Comparison of ENCODE assay signal across 8 cellular contexts in the genomic region with DNA sequence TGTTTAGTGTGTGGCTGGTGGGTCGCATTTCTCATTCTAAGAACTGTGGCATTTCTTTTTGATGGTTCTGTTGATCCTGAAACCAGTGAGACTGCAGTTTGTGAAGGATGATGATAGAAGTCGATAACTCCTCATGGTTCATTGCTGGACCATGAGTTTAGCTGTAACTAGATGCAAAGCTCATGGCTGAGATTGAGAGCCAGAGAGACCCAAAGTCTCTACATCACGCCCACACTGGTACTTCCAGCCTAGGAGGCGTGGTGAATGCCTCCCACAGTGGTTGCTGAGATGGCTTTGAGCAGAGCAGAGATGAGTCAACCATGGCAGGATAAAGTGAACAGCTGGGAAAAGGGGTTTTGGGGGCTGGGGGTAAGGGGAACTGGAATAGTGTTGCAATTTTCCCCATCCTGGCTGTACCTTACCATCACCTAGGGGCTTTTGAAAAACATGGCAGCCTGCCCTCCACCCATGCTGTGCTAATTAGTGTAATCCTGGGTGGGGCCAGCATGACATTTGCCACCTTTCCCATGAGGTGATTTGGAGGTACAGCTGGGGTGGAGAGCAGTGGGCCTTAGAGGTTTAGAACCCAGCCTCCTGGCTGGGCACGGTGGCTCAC. TPM values are rescaled to one million over a fixed set of nuclear protein-coding genes. Genes with fewer than 3 reads are reported as not detected.
DNase-seq lines count a peak whose midpoint lies in the region; ATAC-seq and TF ChIP-seq lines count a peak whose summit lies in the region.
"Had no signal": no experiment of that assay in that cellular context is flagged by ENCODE, and none has a peak within 500 bp of the region (broad histone marks: within the 10 kb centered on the region; RNA-seq: fewer than 3 reads in every experiment).

No MANE protein-coding gene starts in this region.

- POLR2A ChIA-PET in activated CD8-positive, alpha-beta T cell treated with anti-CD3 and anti-CD28 coated beads for 36 hours (lab: Charles Lee): interaction anchor here (1.1 to 4.0 kb wide), 3 partner anchors 11 to 22 kb away, joined by 4 to 27 read pairs (median 19); no protein-coding TSS in a partner anchor

- intact Hi-C loops in activated CD8-positive, alpha-beta T cell treated with anti-CD3 and anti-CD28 coated beads for 36 hours (cut with micrococcal nuclease): no loop called here

- H3K27me3 Mint-ChIP-seq in activated CD8-positive, alpha-beta T cell treated with anti-CD3 and anti-CD28 coated beads for 36 hours: no peaks in the 10 kb centered on the region

- H3K4me1 Mint-ChIP-seq in activated CD8-positive, alpha-beta T cell treated with anti-CD3 and anti-CD28 coated beads for 36 hours (ENCODE audit: low read depth): peaks cover 92% of the 10 kb centered on the region

- no peak overlapping the region for H3K4me3 Mint-ChIP-seq in activated CD8-positive, alpha-beta T cell treated with anti-CD3 and anti-CD28 coated beads for 36 hours

- TF ChIP-seq CTCF in activated CD8-positive, alpha-beta T cell treated with anti-CD3 and anti-CD28 coated beads for 36 hours (IDR thresholded peaks at IDR 0.05): no peak

- ATAC-seq in GM19351 (IDR thresholded peaks at IDR 0.05; ENCODE audit: unreplicated experiment) (peak; percentile 36), HG02981 (IDR thresholded peaks at IDR 0.05; ENCODE audit: unreplicated experiment) (peak; percentile 34), esophagus mucosa (no peak)
- ATAC-seq in activated CD8-positive, alpha-beta T cell treated with anti-CD3 and anti-CD28 coated beads for 36 hours: peak; percentile 51

- DNase-seq in activated CD8-positive, alpha-beta T cell treated with anti-CD3 and anti-CD28 coated beads for 36 hours: peak; percentile 84
- peak; percentile 45 to 63 for DNase-seq in stimulated activated CD4-positive, alpha-beta T cell treated with anti-CD3 and anti-CD28 coated beads, Interleukin-15, amount 100 ng/mL, for 48 hours (ENCODE audit: low read depth in 2 of 2)
- DNase-seq in D341Med (ENCODE audit: low spot score) (no peak), globus pallidus (ENCODE audit: low spot score) (no peak)
- DNase-seq: dermis blood vessel endothelial cell had no signal

- peak overlapping the region; percentile 88 for H3K27ac Mint-ChIP-seq in activated CD8-positive, alpha-beta T cell treated with anti-CD3 and anti-CD28 coated beads for 36 hours

- H3K36me3 Mint-ChIP-seq in activated CD8-positive, alpha-beta T cell treated with anti-CD3 and anti-CD28 coated beads for 36 hours (ENCODE audit: low read depth): peaks cover 19% of the 10 kb centered on the region

- H3K9me3 Mint-ChIP-seq in activated CD8-positive, alpha-beta T cell treated with anti-CD3 and anti-CD28 coated beads for 36 hours: peaks cover 1% of the 10 kb centered on the region

- CTCF ChIA-PET in activated CD8-positive, alpha-beta T cell treated with anti-CD3 and anti-CD28 coated beads for 36 hours (lab: Charles Lee): interaction anchor here (0.8 to 2.3 kb wide), 7 partner anchors 11 to 55 kb away, joined by 3 to 12 read pairs (median 3); no protein-coding TSS in a partner anchor

RNA-seq across cellular contexts. Expression of a gene that starts 24.1 kb away (rescaled TPM):
- total RNA-seq in activated CD8-positive, alpha-beta T cell treated with anti-CD3 and anti-CD28 coated beads for 36 hours: 10 to 100 TPM; 46.7 to 46.9 TPM
- total RNA-seq in esophagus mucosa: 8.2 TPM

Comparison
In these comparisons a context has a peak if more than half of its experiments do, and no peak if none do; other contexts are left out.
1. DNase-seq: peak in activated CD8-positive, alpha-beta T cell treated with anti-CD3 and anti-CD28 coated beads for 36 hours (single experiment) and stimulated activated CD4-positive, alpha-beta T cell treated with anti-CD3 and anti-CD28 coated beads, Interleukin-15, amount 100 ng/mL, for 48 hours (2 of 2); none in D341Med (single experiment) and globus pallidus (single experiment).